1 cellular context compared by ENCODE assay signal in the genomic region with DNA sequence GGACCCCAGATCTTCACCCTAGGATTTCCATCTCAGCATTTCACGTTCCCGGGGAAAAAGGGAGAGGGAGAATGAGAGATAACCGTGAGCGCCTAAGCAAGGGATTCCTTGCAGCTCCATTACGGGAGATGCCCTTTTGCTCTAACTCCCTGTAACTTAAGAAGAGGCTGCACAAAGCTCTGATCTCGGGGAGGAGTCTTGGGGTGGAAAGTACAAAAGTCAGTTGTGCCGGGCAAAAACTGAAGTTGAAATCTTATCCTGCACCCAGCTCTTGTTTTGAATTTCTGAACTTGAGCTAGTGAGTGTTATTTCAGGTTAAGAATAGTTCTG.
TF ChIP-seq lines count a peak whose summit lies in the region.

No MANE protein-coding gene starts in this region.

TF ChIP-seq in H1, 55 proteins besides CTCF, POLR2A, EP300 and RAD21:
- no peak for TF ChIP-seq CHD2 (IDR thresholded peaks at IDR 0.05; ENCODE audit: low read length)
- TF ChIP-seq PHF8 (conservative IDR thresholded peaks at IDR 0.05; ENCODE audit: low read depth, low read length) = no peak
- TF ChIP-seq YY1 (IDR thresholded peaks at IDR 0.05; ENCODE audit: low read depth, low read length) = 0 out of 2 replicates have a peak, but pooled peaks have one; percentile 9
- no peak for TF ChIP-seq TBP (IDR thresholded peaks at IDR 0.05; ENCODE audit: low read depth, low read length)
- TF ChIP-seq ZNF274 (IDR thresholded peaks at IDR 0.05; ENCODE audit: borderline replicate concordance, extremely low read depth, low read length) = no peak
- TF ChIP-seq SAP30 (IDR thresholded peaks at IDR 0.05; ENCODE audit: insufficient read depth, insufficient replicate concordance, low read length) = no peak
- TF ChIP-seq HDAC2 (IDR thresholded peaks at IDR 0.05; ENCODE audit: borderline replicate concordance in 1 of 2, low read depth in 2 of 2, low read length in 2 of 2) = 0 out of 4 replicates have a peak, but pooled peaks of 1 of the 2 experiments have one; percentile 4
- TF ChIP-seq CBX8 (IDR thresholded peaks at IDR 0.05; ENCODE audit: borderline replicate concordance, low read depth, low read length) = no peak
- TF ChIP-seq SIN3A (conservative IDR thresholded peaks at IDR 0.05 in 1 of 2, IDR thresholded peaks at IDR 0.05 in 1 of 2; ENCODE audit: low read depth in 1 of 2, low read length in 2 of 2) = no peak
- no peak for TF ChIP-seq TAF7 (optimal IDR thresholded peaks at IDR 0.05; ENCODE audit: borderline replicate concordance, low read depth, low read length)
- TF ChIP-seq SIX5 (IDR thresholded peaks at IDR 0.05; ENCODE audit: low read depth, low read length) = no peak
- TF ChIP-seq KDM4A (IDR thresholded peaks at IDR 0.05; ENCODE audit: low read depth, low read length, severe bottlenecking) = peak; percentile 17
- TF ChIP-seq, protein P1, sequence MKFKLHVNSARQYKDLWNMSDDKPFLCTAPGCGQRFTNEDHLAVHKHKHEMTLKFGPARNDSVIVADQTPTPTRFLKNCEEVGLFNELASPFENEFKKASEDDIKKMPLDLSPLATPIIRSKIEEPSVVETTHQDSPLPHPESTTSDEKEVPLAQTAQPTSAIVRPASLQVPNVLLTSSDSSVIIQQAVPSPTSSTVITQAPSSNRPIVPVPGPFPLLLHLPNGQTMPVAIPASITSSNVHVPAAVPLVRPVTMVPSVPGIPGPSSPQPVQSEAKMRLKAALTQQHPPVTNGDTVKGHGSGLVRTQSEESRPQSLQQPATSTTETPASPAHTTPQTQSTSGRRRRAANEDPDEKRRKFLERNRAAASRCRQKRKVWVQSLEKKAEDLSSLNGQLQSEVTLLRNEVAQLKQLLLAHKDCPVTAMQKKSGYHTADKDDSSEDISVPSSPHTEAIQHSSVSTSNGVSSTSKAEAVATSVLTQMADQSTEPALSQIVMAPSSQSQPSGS (IDR thresholded peaks at IDR 0.05; ENCODE audit: low read length) = no peak
- TF ChIP-seq BRCA1 (IDR thresholded peaks at IDR 0.05; ENCODE audit: low read depth, low read length) = no peak
- no peak for TF ChIP-seq JUN (IDR thresholded peaks at IDR 0.05; ENCODE audit: low read depth, low read length)
- TF ChIP-seq TEAD4 (IDR thresholded peaks at IDR 0.05; ENCODE audit: low read depth, low read length) = no peak
- TF ChIP-seq HDAC6 (IDR thresholded peaks at IDR 0.05; ENCODE audit: low read depth, low read length) = no peak
- TF ChIP-seq, protein P2, sequence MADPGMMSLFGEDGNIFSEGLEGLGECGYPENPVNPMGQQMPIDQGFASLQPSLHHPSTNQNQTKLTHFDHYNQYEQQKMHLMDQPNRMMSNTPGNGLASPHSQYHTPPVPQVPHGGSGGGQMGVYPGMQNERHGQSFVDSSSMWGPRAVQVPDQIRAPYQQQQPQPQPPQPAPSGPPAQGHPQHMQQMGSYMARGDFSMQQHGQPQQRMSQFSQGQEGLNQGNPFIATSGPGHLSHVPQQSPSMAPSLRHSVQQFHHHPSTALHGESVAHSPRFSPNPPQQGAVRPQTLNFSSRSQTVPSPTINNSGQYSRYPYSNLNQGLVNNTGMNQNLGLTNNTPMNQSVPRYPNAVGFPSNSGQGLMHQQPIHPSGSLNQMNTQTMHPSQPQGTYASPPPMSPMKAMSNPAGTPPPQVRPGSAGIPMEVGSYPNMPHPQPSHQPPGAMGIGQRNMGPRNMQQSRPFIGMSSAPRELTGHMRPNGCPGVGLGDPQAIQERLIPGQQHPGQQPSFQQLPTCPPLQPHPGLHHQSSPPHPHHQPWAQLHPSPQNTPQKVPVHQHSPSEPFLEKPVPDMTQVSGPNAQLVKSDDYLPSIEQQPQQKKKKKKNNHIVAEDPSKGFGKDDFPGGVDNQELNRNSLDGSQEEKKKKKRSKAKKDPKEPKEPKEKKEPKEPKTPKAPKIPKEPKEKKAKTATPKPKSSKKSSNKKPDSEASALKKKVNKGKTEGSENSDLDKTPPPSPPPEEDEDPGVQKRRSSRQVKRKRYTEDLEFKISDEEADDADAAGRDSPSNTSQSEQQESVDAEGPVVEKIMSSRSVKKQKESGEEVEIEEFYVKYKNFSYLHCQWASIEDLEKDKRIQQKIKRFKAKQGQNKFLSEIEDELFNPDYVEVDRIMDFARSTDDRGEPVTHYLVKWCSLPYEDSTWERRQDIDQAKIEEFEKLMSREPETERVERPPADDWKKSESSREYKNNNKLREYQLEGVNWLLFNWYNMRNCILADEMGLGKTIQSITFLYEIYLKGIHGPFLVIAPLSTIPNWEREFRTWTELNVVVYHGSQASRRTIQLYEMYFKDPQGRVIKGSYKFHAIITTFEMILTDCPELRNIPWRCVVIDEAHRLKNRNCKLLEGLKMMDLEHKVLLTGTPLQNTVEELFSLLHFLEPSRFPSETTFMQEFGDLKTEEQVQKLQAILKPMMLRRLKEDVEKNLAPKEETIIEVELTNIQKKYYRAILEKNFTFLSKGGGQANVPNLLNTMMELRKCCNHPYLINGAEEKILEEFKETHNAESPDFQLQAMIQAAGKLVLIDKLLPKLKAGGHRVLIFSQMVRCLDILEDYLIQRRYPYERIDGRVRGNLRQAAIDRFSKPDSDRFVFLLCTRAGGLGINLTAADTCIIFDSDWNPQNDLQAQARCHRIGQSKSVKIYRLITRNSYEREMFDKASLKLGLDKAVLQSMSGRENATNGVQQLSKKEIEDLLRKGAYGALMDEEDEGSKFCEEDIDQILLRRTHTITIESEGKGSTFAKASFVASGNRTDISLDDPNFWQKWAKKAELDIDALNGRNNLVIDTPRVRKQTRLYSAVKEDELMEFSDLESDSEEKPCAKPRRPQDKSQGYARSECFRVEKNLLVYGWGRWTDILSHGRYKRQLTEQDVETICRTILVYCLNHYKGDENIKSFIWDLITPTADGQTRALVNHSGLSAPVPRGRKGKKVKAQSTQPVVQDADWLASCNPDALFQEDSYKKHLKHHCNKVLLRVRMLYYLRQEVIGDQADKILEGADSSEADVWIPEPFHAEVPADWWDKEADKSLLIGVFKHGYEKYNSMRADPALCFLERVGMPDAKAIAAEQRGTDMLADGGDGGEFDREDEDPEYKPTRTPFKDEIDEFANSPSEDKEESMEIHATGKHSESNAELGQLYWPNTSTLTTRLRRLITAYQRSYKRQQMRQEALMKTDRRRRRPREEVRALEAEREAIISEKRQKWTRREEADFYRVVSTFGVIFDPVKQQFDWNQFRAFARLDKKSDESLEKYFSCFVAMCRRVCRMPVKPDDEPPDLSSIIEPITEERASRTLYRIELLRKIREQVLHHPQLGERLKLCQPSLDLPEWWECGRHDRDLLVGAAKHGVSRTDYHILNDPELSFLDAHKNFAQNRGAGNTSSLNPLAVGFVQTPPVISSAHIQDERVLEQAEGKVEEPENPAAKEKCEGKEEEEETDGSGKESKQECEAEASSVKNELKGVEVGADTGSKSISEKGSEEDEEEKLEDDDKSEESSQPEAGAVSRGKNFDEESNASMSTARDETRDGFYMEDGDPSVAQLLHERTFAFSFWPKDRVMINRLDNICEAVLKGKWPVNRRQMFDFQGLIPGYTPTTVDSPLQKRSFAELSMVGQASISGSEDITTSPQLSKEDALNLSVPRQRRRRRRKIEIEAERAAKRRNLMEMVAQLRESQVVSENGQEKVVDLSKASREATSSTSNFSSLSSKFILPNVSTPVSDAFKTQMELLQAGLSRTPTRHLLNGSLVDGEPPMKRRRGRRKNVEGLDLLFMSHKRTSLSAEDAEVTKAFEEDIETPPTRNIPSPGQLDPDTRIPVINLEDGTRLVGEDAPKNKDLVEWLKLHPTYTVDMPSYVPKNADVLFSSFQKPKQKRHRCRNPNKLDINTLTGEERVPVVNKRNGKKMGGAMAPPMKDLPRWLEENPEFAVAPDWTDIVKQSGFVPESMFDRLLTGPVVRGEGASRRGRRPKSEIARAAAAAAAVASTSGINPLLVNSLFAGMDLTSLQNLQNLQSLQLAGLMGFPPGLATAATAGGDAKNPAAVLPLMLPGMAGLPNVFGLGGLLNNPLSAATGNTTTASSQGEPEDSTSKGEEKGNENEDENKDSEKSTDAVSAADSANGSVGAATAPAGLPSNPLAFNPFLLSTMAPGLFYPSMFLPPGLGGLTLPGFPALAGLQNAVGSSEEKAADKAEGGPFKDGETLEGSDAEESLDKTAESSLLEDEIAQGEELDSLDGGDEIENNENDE (IDR thresholded peaks at IDR 0.05; ENCODE audit: insufficient replicate concordance, low read length) = no peak
- no peak for TF ChIP-seq SUZ12 (IDR thresholded peaks at IDR 0.05; ENCODE audit: low read length)
- TF ChIP-seq MAFK (IDR thresholded peaks at IDR 0.05; ENCODE audit: low read depth, low read length) = no peak
- no peak for TF ChIP-seq JUND (IDR thresholded peaks at IDR 0.05; ENCODE audit: low read length)
- no peak for TF ChIP-seq KDM5A (IDR thresholded peaks at IDR 0.05; ENCODE audit: low read length)
